ENCODE assay signal across 18 cellular contexts in the genomic region with DNA sequence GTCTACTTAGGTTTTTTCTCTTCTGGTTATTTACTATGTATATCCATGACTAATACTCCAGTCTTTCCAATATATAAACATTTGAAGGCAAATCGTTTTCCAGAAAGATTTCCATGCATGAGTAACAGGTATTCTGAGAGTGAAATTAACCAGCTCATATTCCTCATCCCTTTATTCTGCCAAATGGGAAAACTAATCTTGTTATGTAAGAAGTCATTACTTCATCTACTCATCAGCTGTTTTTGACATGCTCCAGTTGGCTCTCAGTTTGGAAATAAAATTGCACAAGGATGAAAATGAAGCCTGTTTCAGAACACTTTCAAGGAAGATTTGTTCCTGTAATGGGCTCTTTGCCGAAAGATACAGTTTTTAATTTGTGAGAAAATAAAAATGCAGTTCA.
A peak's percentile ranks its signal among the peaks of the same experiment; 100 is the strongest.
DNase-seq lines count a peak whose midpoint lies in the region; ATAC-seq, FAIRE-seq and TF ChIP-seq lines count a peak whose summit lies in the region.
"Had no signal": no experiment of that assay in that cellular context is flagged by ENCODE, and none has a peak within 500 bp of the region (broad histone marks: within the 10 kb centered on the region; RNA-seq: fewer than 3 reads in every experiment).

No MANE protein-coding gene starts in this region.

- H3K4me1 ChIP-seq in mammary epithelial cell (ENCODE audit: insufficient read depth, low read length): no peaks in the 10 kb centered on the region
- H3K4me1 ChIP-seq in astrocyte (ENCODE audit: insufficient read depth, low read length): no peaks in the 10 kb centered on the region
- H3K4me1 ChIP-seq: A549, Caco-2 had no signal

- H3K27me3 ChIP-seq in mammary epithelial cell (ENCODE audit: insufficient read depth, low read length): no peaks in the 10 kb centered on the region
- no peaks in the 10 kb centered on the region for H3K27me3 ChIP-seq in astrocyte (ENCODE audit: insufficient read depth, low read length)

- H3K9me3 ChIP-seq in mammary epithelial cell (replicated peaks; ENCODE audit: insufficient read depth, low read length) (no peaks in the 10 kb centered on the region), astrocyte (ENCODE audit: insufficient read depth, low read depth, low read length) (no peaks in the 10 kb centered on the region)
- H3K9me3 ChIP-seq: A549, Caco-2 had no signal

- dilution Hi-C loops in mammary epithelial cell (cut with HindIII; ENCODE audit: low sequenced_read_pairs): no loop called here

- ATAC-seq in GM21737 (IDR thresholded peaks at IDR 0.05; ENCODE audit: unreplicated experiment): no peak
- ATAC-seq: A549 had no signal

- no peak overlapping the region for H3K4me3 ChIP-seq in mammary epithelial cell (replicated peaks in 1 of 3; ENCODE audit: insufficient read depth in 1 of 3, low read depth in 2 of 3, low read length in 3 of 3)
- H3K4me3 ChIP-seq in astrocyte (ENCODE audit: insufficient read depth, low read depth, low read length): no peak overlapping the region
- no peak overlapping the region for H3K4me3 ChIP-seq in fibroblast of the aortic adventitia (ENCODE audit: low read depth, low read length)
- H3K4me3 ChIP-seq: A549, GM23248 had no signal

- 44% methylated on average over 2 of the region's 2 CpGs for WGBS in mammary epithelial cell (ENCODE audit: low coverage, missing lambda C conversion rate)

- intact Hi-C loops in MCF 10A (cut with micrococcal nuclease): no loop called here
- intact Hi-C loops in mammary epithelial cell (cut with micrococcal nuclease): no loop called here

- POLR2A ChIA-PET in MCF 10A (lab: Yijun Ruan, JAX): no interaction called here

- H3K79me2 ChIP-seq in mammary epithelial cell (ENCODE audit: insufficient read depth, low read length): no peaks in the 10 kb centered on the region
- H3K79me2 ChIP-seq in astrocyte (ENCODE audit: insufficient read depth, low read length): no peaks in the 10 kb centered on the region

- H3K9ac ChIP-seq in mammary epithelial cell (ENCODE audit: insufficient read depth, low read length): no peak overlapping the region
- H3K9ac ChIP-seq in astrocyte (ENCODE audit: low read length): no peak overlapping the region
- H3K9ac ChIP-seq: GM23248 had no signal

- no TSS peak for BruUV-seq in MCF 10A (replicated peaks; lab: Mats Ljungman, UMichigan)
- BruUV-seq in mammary epithelial cell (replicated peaks; lab: Mats Ljungman, UMichigan): no TSS peak

- H4K20me1 ChIP-seq in mammary epithelial cell (ENCODE audit: insufficient read depth, low read length): no peaks in the 10 kb centered on the region
- H4K20me1 ChIP-seq in astrocyte (ENCODE audit: insufficient read depth, low read length): no peaks in the 10 kb centered on the region

- H3K27me3 Mint-ChIP-seq in MCF 10A (ENCODE audit: insufficient read depth, unreplicated experiment): no peaks in the 10 kb centered on the region
- H3K27me3 Mint-ChIP-seq in astrocyte (ENCODE audit: low read depth, unreplicated experiment): no peaks in the 10 kb centered on the region

- H3K4me3 Mint-ChIP-seq in MCF 10A (ENCODE audit: unreplicated experiment): no peak overlapping the region
- no peak overlapping the region for H3K4me3 Mint-ChIP-seq in astrocyte (ENCODE audit: unreplicated experiment)

- H3K9me3 Mint-ChIP-seq in MCF 10A (ENCODE audit: unreplicated experiment): no peaks in the 10 kb centered on the region
- no peaks in the 10 kb centered on the region for H3K9me3 Mint-ChIP-seq in astrocyte (ENCODE audit: unreplicated experiment)

- H3K27ac ChIP-seq in mammary epithelial cell (ENCODE audit: insufficient read depth, low read depth, low read length): no peak overlapping the region
- H3K27ac ChIP-seq in astrocyte (ENCODE audit: low read depth, low read length): no peak overlapping the region
- H3K27ac ChIP-seq: A549, GM23248 had no signal

- H3K27ac Mint-ChIP-seq in MCF 10A (ENCODE audit: low read depth, unreplicated experiment) (no peak overlapping the region), astrocyte (ENCODE audit: unreplicated experiment) (no peak overlapping the region)

- no peaks in the 10 kb centered on the region for H3K36me3 Mint-ChIP-seq in MCF 10A (ENCODE audit: insufficient read depth, unreplicated experiment)
- H3K36me3 Mint-ChIP-seq in astrocyte (ENCODE audit: low read depth, unreplicated experiment): no peaks in the 10 kb centered on the region

- TF ChIP-seq CTCF in MCF 10A (IDR thresholded peaks at IDR 0.05; ENCODE audit: unreplicated experiment) (no peak), mammary epithelial cell (conservative IDR thresholded peaks at IDR 0.05 in 1 of 2, IDR thresholded peaks at IDR 0.05 in 1 of 2; ENCODE audit: extremely low read depth in 1 of 2, insufficient read depth in 1 of 2, low read depth in 1 of 2, low read length in 2 of 2) (no peak), astrocyte (IDR thresholded peaks at IDR 0.05; ENCODE audit: insufficient read depth, low read depth, low read length) (no peak), fibroblast of the aortic adventitia (IDR thresholded peaks at IDR 0.05; ENCODE audit: insufficient read depth, low read length) (no peak)

- in situ Hi-C loops in mammary epithelial cell (cut with MboI; ENCODE audit: low sequenced_read_pairs in 2 of 2): no loop called here

- H3K4me2 ChIP-seq in mammary epithelial cell (ENCODE audit: insufficient read depth, low read depth, low read length) (no peak overlapping the region), astrocyte (ENCODE audit: low read length) (no peak overlapping the region)
- H3K4me2 ChIP-seq: A549 had no signal

- no peaks in the 10 kb centered on the region for H3K36me3 ChIP-seq in mammary epithelial cell (ENCODE audit: insufficient read depth, low read length)
- H3K36me3 ChIP-seq in astrocyte (ENCODE audit: insufficient read depth, low read length): no peaks in the 10 kb centered on the region

- H2AFZ ChIP-seq in mammary epithelial cell (ENCODE audit: low read depth, low read length) (no peak overlapping the region), astrocyte (ENCODE audit: low read depth, low read length) (no peak overlapping the region)
- H2AFZ ChIP-seq: GM23248 had no signal

- H3K4me1 Mint-ChIP-seq in MCF 10A (ENCODE audit: insufficient read depth, unreplicated experiment) (peaks cover 6% of the 10 kb centered on the region), astrocyte (ENCODE audit: low read depth, unreplicated experiment) (no peaks in the 10 kb centered on the region)

- CTCF ChIA-PET in MCF 10A (lab: Yijun Ruan, JAX) (no interaction called here), mammary epithelial cell (lab: Charles Lee; ENCODE audit: low non-redundant PET) (no interaction called here)

- peak; percentile 41 for DNase-seq in MCF 10A (ENCODE audit: unreplicated experiment)
- DNase-seq in mammary epithelial cell: no peak
- peak; percentile 25 for DNase-seq in astrocyte (ENCODE audit: low read depth)
- DNase-seq in fibroblast of the aortic adventitia (ENCODE audit: low read depth): peak; percentile 5
- no peak for DNase-seq in midbrain (lab: John Stamatoyannopoulos, UW)
- no peak for DNase-seq in activated CD8-positive, alpha-beta memory T cell treated with anti-CD3 and anti-CD28 coated beads, Interleukin-2, amount 50 U/mL, for 48 hours
- DNase-seq: Caco-2, DMS79 treated with DMSO at 0.1 percent for 48 hours, GDM1, GM23248, IMR-90, Kasumi-1, NCI-H2081, NCI-H748 treated with DMSO at 0.1 percent for 48 hours, SHP77 treated with DMSO at 0.1 percent for 48 hours had no signal

- FAIRE-seq in astrocyte (lab: Jason Lieb, UNC): no peak
- FAIRE-seq: A549, RCC 7860 had no signal

Comparison
In these comparisons a context has a peak if more than half of its experiments do, and no peak if none do; other contexts are left out.
1. DNase-seq: peak in MCF 10A (single experiment), astrocyte (single experiment) and fibroblast of the aortic adventitia (single experiment); none in mammary epithelial cell (single experiment), midbrain (single experiment) and activated CD8-positive, alpha-beta memory T cell treated with anti-CD3 and anti-CD28 coated beads, Interleukin-2, amount 50 U/mL, for 48 hours (single experiment).